Comparison of ENCODE assay signal across 9 cellular contexts in genomic region chr18:12911025-12911927, GRCh38. TPM values are rescaled to one million over a fixed set of nuclear protein-coding genes. Genes with fewer than 3 reads are reported as not detected.
DNase-seq lines count a peak whose midpoint lies in the region; ATAC-seq and TF ChIP-seq lines count a peak whose summit lies in the region.
"Had no signal": no experiment of that assay in that cellular context is flagged by ENCODE, and none has a peak within 500 bp of the region (broad histone marks: within the 10 kb centered on the region; RNA-seq: fewer than 3 reads in every experiment).

No MANE protein-coding gene starts in this region.

- H3K4me1 ChIP-seq in lower lobe of right lung (peaks cover 18% of the 10 kb centered on the region), Karpas-422 (ENCODE audit: low read length) (no peaks in the 10 kb centered on the region)

- H3K79me2 ChIP-seq in Karpas-422 (ENCODE audit: low read length), result no peaks in the 10 kb centered on the region

- intact Hi-C loops in lower lobe of right lung (cut with DNase I), result no loop called here

- H3K36me3 ChIP-seq in lower lobe of right lung (no peaks in the 10 kb centered on the region), Karpas-422 (ENCODE audit: insufficient read depth, low read length) (no peaks in the 10 kb centered on the region)

- DNase-seq in T-helper 2 cell (peak; percentile 24 to 69 (median 31)), astrocyte of the hippocampus (ENCODE audit: low read depth, low spot score) (peak; percentile 56), lower lobe of right lung (peak; percentile 62), NCI-H2029 treated with DMSO at 0.1 percent for 48 hours (lab: John Stamatoyannopoulos, UW) (no peak), NCI-H774 (lab: John Stamatoyannopoulos, UW) (no peak), Karpas-422 (no peak)
- peak; percentile 48 for DNase-seq in stimulated activated CD8-positive, alpha-beta memory T cell treated with anti-CD3 and anti-CD28 coated beads, Interleukin-4, amount 100 ng/mL, for 24 hours (ENCODE audit: low read depth)

- peaks cover 15% of the 10 kb centered on the region for H3K27me3 ChIP-seq in lower lobe of right lung (ENCODE audit: low read depth)
- H3K27me3 ChIP-seq in Karpas-422 (ENCODE audit: low read length), result no peaks in the 10 kb centered on the region

- no peaks in the 10 kb centered on the region for H4K20me1 ChIP-seq in Karpas-422 (ENCODE audit: insufficient read depth, low read depth, low read length)

- no peak overlapping the region for H3K27ac ChIP-seq in lower lobe of right lung
- H3K27ac ChIP-seq in Karpas-422 (ENCODE audit: low read length), result no peak overlapping the region
- H3K27ac ChIP-seq: KMS-11 had no signal

- no peak overlapping the region for H2AFZ ChIP-seq in Karpas-422 (ENCODE audit: low read length)

- no peaks in the 10 kb centered on the region for H3K9me2 ChIP-seq in Karpas-422 (replicated peaks; ENCODE audit: insufficient read depth, low read length)

- no peak overlapping the region for H3K4me2 ChIP-seq in Karpas-422 (ENCODE audit: low read depth, low read length, poor library complexity, severe bottlenecking)
- H3K4me2 ChIP-seq: KMS-11 had no signal

- H3K4me3 ChIP-seq in lower lobe of right lung (peak overlapping the region; percentile 53), Karpas-422 (ENCODE audit: low read length) (no peak overlapping the region)

- no peak overlapping the region for H3K9ac ChIP-seq in Karpas-422 (ENCODE audit: low read length)
- H3K9ac ChIP-seq: KMS-11 had no signal

- no peak for TF ChIP-seq CTCF in lower lobe of right lung (IDR thresholded peaks at IDR 0.05)

- ATAC-seq in lower lobe of right lung, result peak; percentile 79 to 82
- ATAC-seq in GM18858 (IDR thresholded peaks at IDR 0.05; ENCODE audit: unreplicated experiment), result no peak

- H3K9me3 ChIP-seq in lower lobe of right lung (no peaks in the 10 kb centered on the region), Karpas-422 (ENCODE audit: low read length) (no peaks in the 10 kb centered on the region)

RNA-seq across cellular contexts. Expression of gene PTPN2, which starts 27.2 kb away (rescaled TPM):
- 52.6 TPM for total RNA-seq in lower lobe of right lung
- total RNA-seq in Karpas-422 (2014; rRNA removed; shearing (Covaris generic); ENCODE audit: low replicate concordance), result 72.2 and 85.2 TPM in 2 replicates

RNA-seq across cellular contexts. Expression of gene SEH1L, which starts 36.5 kb away (rescaled TPM):
- total RNA-seq in lower lobe of right lung, result 34.8 TPM
- 58.8 and 64.4 TPM in 2 replicates for total RNA-seq in Karpas-422 (2014; rRNA removed; shearing (Covaris generic); ENCODE audit: low replicate concordance)

Comparison
In these comparisons a context has a peak if more than half of its experiments do, and no peak if none do; other contexts are left out.
1. DNase-seq: peak in T-helper 2 cell (5 of 5), astrocyte of the hippocampus (single experiment), lower lobe of right lung (single experiment) and stimulated activated CD8-positive, alpha-beta memory T cell treated with anti-CD3 and anti-CD28 coated beads, Interleukin-4, amount 100 ng/mL, for 24 hours (single experiment); none in NCI-H2029 treated with DMSO at 0.1 percent for 48 hours (single experiment), NCI-H774 (single experiment) and Karpas-422 (single experiment).